Comparison of ENCODE assay signal across 2 cellular contexts in the genomic region with DNA sequence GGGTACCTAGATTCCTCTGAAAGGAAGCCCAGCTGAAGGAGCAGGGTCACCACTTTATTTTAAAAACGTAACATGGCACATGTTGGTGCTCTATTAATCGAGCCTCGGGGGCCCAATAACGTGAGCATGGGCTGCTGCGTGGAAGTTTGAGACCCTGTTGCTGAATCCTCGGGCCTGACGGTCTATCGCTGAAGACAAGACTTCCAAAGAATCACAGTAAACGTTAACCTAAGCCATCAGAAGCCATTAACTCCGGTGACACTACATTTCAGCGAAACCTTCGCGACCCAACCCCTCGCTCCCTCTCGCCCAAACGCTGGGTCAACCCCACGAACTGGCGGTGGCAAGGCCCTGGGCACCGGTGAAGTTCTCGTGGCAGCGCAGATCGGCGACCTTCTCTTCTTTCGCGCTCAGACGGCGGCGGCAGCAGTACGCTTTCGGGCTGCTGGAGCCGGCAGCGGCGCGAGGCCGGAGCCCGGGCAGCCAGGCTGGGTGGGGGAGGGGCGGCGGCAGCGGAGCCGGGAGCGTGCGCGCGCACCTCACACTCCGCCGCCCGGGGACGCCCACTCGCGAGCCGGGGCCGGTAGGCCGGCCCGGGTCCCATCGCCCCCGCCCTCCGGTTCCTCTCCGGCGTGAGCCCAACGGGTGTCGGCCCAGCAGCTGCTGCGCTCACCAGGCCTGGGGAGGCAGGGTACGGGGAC.
A peak's percentile ranks its signal among the peaks of the same experiment; 100 is the strongest.
TF ChIP-seq lines count a peak whose summit lies in the region.

No MANE protein-coding gene starts in this region.

TF ChIP-seq in Ishikawa, 13 proteins besides CTCF, POLR2A, EP300 and RAD21 (continued from another document):
- TF ChIP-seq, protein P1, sequence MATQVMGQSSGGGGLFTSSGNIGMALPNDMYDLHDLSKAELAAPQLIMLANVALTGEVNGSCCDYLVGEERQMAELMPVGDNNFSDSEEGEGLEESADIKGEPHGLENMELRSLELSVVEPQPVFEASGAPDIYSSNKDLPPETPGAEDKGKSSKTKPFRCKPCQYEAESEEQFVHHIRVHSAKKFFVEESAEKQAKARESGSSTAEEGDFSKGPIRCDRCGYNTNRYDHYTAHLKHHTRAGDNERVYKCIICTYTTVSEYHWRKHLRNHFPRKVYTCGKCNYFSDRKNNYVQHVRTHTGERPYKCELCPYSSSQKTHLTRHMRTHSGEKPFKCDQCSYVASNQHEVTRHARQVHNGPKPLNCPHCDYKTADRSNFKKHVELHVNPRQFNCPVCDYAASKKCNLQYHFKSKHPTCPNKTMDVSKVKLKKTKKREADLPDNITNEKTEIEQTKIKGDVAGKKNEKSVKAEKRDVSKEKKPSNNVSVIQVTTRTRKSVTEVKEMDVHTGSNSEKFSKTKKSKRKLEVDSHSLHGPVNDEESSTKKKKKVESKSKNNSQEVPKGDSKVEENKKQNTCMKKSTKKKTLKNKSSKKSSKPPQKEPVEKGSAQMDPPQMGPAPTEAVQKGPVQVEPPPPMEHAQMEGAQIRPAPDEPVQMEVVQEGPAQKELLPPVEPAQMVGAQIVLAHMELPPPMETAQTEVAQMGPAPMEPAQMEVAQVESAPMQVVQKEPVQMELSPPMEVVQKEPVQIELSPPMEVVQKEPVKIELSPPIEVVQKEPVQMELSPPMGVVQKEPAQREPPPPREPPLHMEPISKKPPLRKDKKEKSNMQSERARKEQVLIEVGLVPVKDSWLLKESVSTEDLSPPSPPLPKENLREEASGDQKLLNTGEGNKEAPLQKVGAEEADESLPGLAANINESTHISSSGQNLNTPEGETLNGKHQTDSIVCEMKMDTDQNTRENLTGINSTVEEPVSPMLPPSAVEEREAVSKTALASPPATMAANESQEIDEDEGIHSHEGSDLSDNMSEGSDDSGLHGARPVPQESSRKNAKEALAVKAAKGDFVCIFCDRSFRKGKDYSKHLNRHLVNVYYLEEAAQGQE (IDR thresholded peaks at IDR 0.05; ENCODE audit: low read depth), result no peak
- TF ChIP-seq TAF1 (IDR thresholded peaks at IDR 0.05; ENCODE audit: low read depth) (peak; percentile 56; the same call in 1 of the 2 replicates), ZBTB7A (IDR thresholded peaks at IDR 0.05; ENCODE audit: low read depth) (no peak), NFIC (IDR thresholded peaks at IDR 0.05) (no peak), YY1 (IDR thresholded peaks at IDR 0.05; ENCODE audit: low read depth) (0 out of 2 replicates have a peak, but pooled peaks have one; percentile 8), CREB1 (IDR thresholded peaks at IDR 0.05; ENCODE audit: low read depth) (no peak), TCF12 (IDR thresholded peaks at IDR 0.05; ENCODE audit: low read depth) (no peak)
- TF ChIP-seq, protein P2, sequence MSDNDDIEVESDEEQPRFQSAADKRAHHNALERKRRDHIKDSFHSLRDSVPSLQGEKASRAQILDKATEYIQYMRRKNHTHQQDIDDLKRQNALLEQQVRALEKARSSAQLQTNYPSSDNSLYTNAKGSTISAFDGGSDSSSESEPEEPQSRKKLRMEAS (IDR thresholded peaks at IDR 0.05), result peak; percentile 60

TF ChIP-seq in SK-N-SH, 30 proteins besides CTCF, POLR2A, EP300 and RAD21 (continued from another document):
- TF ChIP-seq RFX5 (IDR thresholded peaks at IDR 0.05; ENCODE audit: low read length), result no peak
- 0 out of 2 replicates have a peak, but pooled peaks have one; percentile 4 for TF ChIP-seq POLR2AphosphoS5 (IDR thresholded peaks at IDR 0.05; ENCODE audit: low read depth, low read length)
- no peak; the same call in 1 of the 2 replicates for TF ChIP-seq USF1 (IDR thresholded peaks at IDR 0.05; ENCODE audit: borderline replicate concordance, low read depth)
- no peak for TF ChIP-seq FOXJ3 (CRISPR knock-in tag; IDR thresholded peaks at IDR 0.05)
- TF ChIP-seq RCOR1 (IDR thresholded peaks at IDR 0.05; ENCODE audit: low read length), result no peak
- TF ChIP-seq, protein P1 (IDR thresholded peaks at IDR 0.05; ENCODE audit: low read depth, low read length), result no peak
- peak; percentile 50; the same call in 1 of the 2 replicates for TF ChIP-seq NRF1 (IDR thresholded peaks at IDR 0.05; ENCODE audit: low read depth, low read length)
- no peak for TF ChIP-seq JUND (IDR thresholded peaks at IDR 0.05)
- TF ChIP-seq FOSL2 (IDR thresholded peaks at IDR 0.05; ENCODE audit: borderline replicate concordance, low read depth), result no peak
- TF ChIP-seq, protein P3, sequence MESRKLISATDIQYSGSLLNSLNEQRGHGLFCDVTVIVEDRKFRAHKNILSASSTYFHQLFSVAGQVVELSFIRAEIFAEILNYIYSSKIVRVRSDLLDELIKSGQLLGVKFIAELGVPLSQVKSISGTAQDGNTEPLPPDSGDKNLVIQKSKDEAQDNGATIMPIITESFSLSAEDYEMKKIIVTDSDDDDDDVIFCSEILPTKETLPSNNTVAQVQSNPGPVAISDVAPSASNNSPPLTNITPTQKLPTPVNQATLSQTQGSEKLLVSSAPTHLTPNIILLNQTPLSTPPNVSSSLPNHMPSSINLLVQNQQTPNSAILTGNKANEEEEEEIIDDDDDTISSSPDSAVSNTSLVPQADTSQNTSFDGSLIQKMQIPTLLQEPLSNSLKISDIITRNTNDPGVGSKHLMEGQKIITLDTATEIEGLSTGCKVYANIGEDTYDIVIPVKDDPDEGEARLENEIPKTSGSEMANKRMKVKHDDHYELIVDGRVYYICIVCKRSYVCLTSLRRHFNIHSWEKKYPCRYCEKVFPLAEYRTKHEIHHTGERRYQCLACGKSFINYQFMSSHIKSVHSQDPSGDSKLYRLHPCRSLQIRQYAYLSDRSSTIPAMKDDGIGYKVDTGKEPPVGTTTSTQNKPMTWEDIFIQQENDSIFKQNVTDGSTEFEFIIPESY (IDR thresholded peaks at IDR 0.05; ENCODE audit: borderline replicate concordance, low read depth), result no peak
- no peak for TF ChIP-seq PBX3 (IDR thresholded peaks at IDR 0.05)
- TF ChIP-seq YY1 (IDR thresholded peaks at IDR 0.05; ENCODE audit: low read depth), result 0 out of 2 replicates have a peak, but pooled peaks have one; percentile 15
- no peak for TF ChIP-seq NFIC (IDR thresholded peaks at IDR 0.05; ENCODE audit: borderline replicate concordance)
TF ChIP-seq in SK-N-SH: peak in this region for 9.
